ENCODE assay signal across 8 cellular contexts in the genomic region with DNA sequence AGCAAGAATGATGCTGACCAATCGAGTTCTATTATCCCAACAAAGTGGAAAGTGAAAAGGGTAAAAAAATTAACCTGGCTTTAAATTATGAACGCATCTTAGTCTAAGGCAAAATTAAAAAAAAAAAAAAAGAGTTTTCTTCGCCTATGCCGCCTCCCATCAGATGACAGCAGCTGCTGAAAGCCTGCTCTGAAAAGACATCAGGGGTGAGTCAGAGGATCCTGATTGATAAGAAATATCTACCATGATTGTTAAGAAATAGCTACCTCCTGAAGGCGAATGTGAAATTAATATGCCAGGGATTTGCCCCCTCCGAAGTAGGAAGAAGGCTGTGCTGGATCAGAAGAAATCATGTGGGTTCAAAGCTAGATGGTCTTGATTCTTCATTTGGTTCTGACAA.
"Had no signal": no experiment of that assay in that cellular context is flagged by ENCODE, and none has a peak within 500 bp of the region (broad histone marks: within the 10 kb centered on the region; RNA-seq: fewer than 3 reads in every experiment).

No MANE protein-coding gene starts in this region.

- H3K4me1 Mint-ChIP-seq: IgD-negative memory B cell had no signal

- DNase-seq: IMR-90, KBM-7, KG1 had no signal

- H3K27ac ChIP-seq: HL-60 had no signal

- ATAC-seq: HepG2, K562 had no signal

- H3K4me3 Mint-ChIP-seq: IgD-negative memory B cell had no signal

- H3K27ac Mint-ChIP-seq: IgD-negative memory B cell had no signal

- H3K27me3 Mint-ChIP-seq: IgD-negative memory B cell had no signal

- H3K4me3 ChIP-seq: K562 had no signal

- H3K36me3 Mint-ChIP-seq: IgD-negative memory B cell had no signal

- FAIRE-seq: HepG2, HTR-8/SVneo, K562 had no signal
